In the genomic region with DNA sequence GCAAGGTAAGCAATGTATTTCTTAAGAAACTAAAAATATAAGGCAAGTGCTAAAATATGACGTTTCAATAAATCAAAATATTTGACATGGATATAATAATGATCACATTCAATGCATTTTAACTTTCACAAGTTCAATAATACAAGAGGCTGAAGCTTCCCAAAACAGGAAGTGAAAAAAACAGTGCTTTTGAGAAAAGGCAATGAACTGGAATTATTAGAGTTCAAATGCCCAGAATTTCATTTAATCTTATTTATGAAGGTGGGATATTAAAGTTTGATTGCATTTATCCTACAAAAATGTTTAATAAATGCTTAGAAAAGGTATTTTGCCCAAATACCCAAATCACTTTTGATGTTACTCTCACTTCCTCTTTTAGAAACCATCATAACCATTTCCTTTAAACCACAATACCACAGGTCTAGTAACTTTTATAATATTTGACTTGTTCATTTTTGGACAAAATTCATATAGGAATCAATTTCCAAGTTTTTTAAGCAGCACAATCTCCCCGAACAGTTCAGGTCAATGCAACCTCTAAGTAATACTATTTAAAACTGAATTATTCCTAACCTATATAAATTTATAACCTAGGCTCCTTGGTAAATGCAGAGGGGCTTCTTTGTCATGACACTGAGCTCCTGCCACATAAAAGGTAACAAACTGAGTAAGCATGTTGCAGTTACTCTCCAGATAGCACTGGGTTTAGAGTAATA, we compare ENCODE assay signal across 8 cellular contexts. TPM values are rescaled to one million over a fixed set of nuclear protein-coding genes. Genes with fewer than 3 reads are reported as not detected.
DNase-seq lines count a peak whose midpoint lies in the region; ATAC-seq and TF ChIP-seq lines count a peak whose summit lies in the region.

No MANE protein-coding gene starts in this region.

- H3K4me1 ChIP-seq in SK-N-SH (ENCODE audit: control insufficient read depth in 1 of 2, insufficient read depth in 2 of 2, low read depth in 1 of 2, low read length in 1 of 2) = peaks cover 25 to 32% of the 10 kb centered on the region in 2 experiments; a peak in 3 of 4 replicates
- peaks cover 2 to 61% (median 48%) of the 10 kb centered on the region in 5 donors for H3K4me1 ChIP-seq in subcutaneous abdominal adipose tissue (ENCODE audit: control insufficient read depth in 5 of 5, insufficient read depth in 5 of 5, low read length in 5 of 5)

- H4K20me1 ChIP-seq in SK-N-SH (ENCODE audit: insufficient read depth) = peaks cover 60% of the 10 kb centered on the region

- H3K36me3 ChIP-seq in SK-N-SH (replicated peaks in 1 of 2; ENCODE audit: control insufficient read depth in 1 of 2, insufficient read depth in 2 of 2, low read length in 1 of 2) = no peaks in the 10 kb centered on the region
- H3K36me3 ChIP-seq in subcutaneous abdominal adipose tissue (ENCODE audit: control insufficient read depth in 5 of 5, insufficient read depth in 5 of 5, low read length in 5 of 5) = no peaks in the 10 kb centered on the region

- CTCF ChIA-PET in SK-N-SH (lab: Yijun Ruan, JAX) = interaction anchor here (1.0 to 1.5 kb wide), 3 partner anchors 56 to 252 kb away, joined by 3 to 4 read pairs (median 4); no protein-coding TSS in a partner anchor

- H3K4me3 ChIP-seq in SK-N-SH (ENCODE audit: low read depth in 2 of 2, low read length in 1 of 2) (peak overlapping the region; percentile 71 to 79), fibroblast of pulmonary artery (replicated peaks; ENCODE audit: low read depth, low read length) (peak overlapping the region; percentile 86), subcutaneous abdominal adipose tissue (ENCODE audit: low read depth in 1 of 5, low read length in 5 of 5) (peak overlapping the region; percentile 80 to 87 (median 84))

- TF ChIP-seq RAD21 in SK-N-SH (IDR thresholded peaks at IDR 0.05; ENCODE audit: low read length) = no peak

- H3K79me2 ChIP-seq in SK-N-SH (ENCODE audit: insufficient read depth) = peaks cover 69% of the 10 kb centered on the region

- no peak for TF ChIP-seq EP300 in SK-N-SH (IDR thresholded peaks at IDR 0.05; ENCODE audit: borderline replicate concordance in 1 of 2, low read depth in 1 of 2, low read length in 1 of 2)

- H3K9me2 ChIP-seq in SK-N-SH = no peaks in the 10 kb centered on the region

- no peak for ATAC-seq in SK-N-SH treated with all-trans-retinoic acid at 6 μM for 48 hours
- ATAC-seq in HG02642 (IDR thresholded peaks at IDR 0.05; ENCODE audit: poor library complexity, unreplicated experiment) = peak; percentile 33
- ATAC-seq in activated CD4-positive, CD25-positive, alpha-beta regulatory T cell treated with anti-CD3 and anti-CD28 coated beads, Interleukin-2, amount 50 U/mL, for 24 hours = no peak

- H3K27me3 ChIP-seq in SK-N-SH (ENCODE audit: insufficient read depth) = no peaks in the 10 kb centered on the region
- H3K27me3 ChIP-seq in subcutaneous abdominal adipose tissue (ENCODE audit: control insufficient read depth in 5 of 5, insufficient read depth in 4 of 5, low read length in 5 of 5) = no peaks in the 10 kb centered on the region

- H3K9ac ChIP-seq in SK-N-SH (peak overlapping the region; percentile 95), subcutaneous abdominal adipose tissue (ENCODE audit: low read length in 5 of 5) (peak overlapping the region; percentile 28 to 92 (median 91))

- DNase-seq in SK-N-SH (no peak), NOMO-1 treated with dmso at 0.1 percent for 144 hours (lab: John Stamatoyannopoulos, UW; ENCODE audit: unreplicated experiment) (peak; percentile 17), fibroblast of pulmonary artery (ENCODE audit: low read depth) (no peak), NCI-H187 treated with DMSO at 0.1 percent for 48 hours (lab: John Stamatoyannopoulos, UW) (no peak)

- POLR2A ChIA-PET in SK-N-SH (lab: Yijun Ruan, JAX) = no interaction called here

- H3K9me3 ChIP-seq in SK-N-SH (no peaks in the 10 kb centered on the region), subcutaneous abdominal adipose tissue (ENCODE audit: control insufficient read depth in 5 of 5, low read length in 5 of 5) (no peaks in the 10 kb centered on the region)

- peaks cover 14% of the 10 kb centered on the region for H3F3A ChIP-seq in SK-N-SH (replicated peaks; ENCODE audit: insufficient read depth)

- peak overlapping the region; percentile 86 to 91 for H3K27ac ChIP-seq in SK-N-SH (ENCODE audit: low read depth in 2 of 2, low read length in 1 of 2)
- peak overlapping the region; percentile 96 for H3K27ac ChIP-seq in subcutaneous abdominal adipose tissue (ENCODE audit: low read depth, low read length)

- TF ChIP-seq CTCF in SK-N-SH (IDR thresholded peaks at IDR 0.05) (no peak), fibroblast of pulmonary artery (IDR thresholded peaks at IDR 0.05; ENCODE audit: low read length, missing control alignments) (no peak)

- WGBS in SK-N-SH (ENCODE audit: low lambda C conversion rate) = 13% methylated on average over 2 of the region's 2 CpGs

- no peak overlapping the region for H2AFZ ChIP-seq in SK-N-SH (ENCODE audit: low read depth)

- H3K4me2 ChIP-seq in SK-N-SH = peak overlapping the region; percentile 75

TF ChIP-seq in SK-N-SH, 30 proteins besides CTCF, POLR2A, EP300 and RAD21 (continues in another document):
- no peak for TF ChIP-seq JUND (IDR thresholded peaks at IDR 0.05)
- TF ChIP-seq, protein P1, sequence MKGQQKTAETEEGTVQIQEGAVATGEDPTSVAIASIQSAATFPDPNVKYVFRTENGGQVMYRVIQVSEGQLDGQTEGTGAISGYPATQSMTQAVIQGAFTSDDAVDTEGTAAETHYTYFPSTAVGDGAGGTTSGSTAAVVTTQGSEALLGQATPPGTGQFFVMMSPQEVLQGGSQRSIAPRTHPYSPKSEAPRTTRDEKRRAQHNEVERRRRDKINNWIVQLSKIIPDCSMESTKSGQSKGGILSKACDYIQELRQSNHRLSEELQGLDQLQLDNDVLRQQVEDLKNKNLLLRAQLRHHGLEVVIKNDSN (IDR thresholded peaks at IDR 0.05; ENCODE audit: borderline replicate concordance, low read depth) = no peak
- no peak for TF ChIP-seq RCOR1 (IDR thresholded peaks at IDR 0.05; ENCODE audit: low read length)
- no peak for TF ChIP-seq SIN3A (IDR thresholded peaks at IDR 0.05; ENCODE audit: borderline replicate concordance, low read depth, low read length)
- TF ChIP-seq, protein P2, sequence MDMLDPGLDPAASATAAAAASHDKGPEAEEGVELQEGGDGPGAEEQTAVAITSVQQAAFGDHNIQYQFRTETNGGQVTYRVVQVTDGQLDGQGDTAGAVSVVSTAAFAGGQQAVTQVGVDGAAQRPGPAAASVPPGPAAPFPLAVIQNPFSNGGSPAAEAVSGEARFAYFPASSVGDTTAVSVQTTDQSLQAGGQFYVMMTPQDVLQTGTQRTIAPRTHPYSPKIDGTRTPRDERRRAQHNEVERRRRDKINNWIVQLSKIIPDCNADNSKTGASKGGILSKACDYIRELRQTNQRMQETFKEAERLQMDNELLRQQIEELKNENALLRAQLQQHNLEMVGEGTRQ (IDR thresholded peaks at IDR 0.05; ENCODE audit: borderline replicate concordance, low read depth, low read length) = no peak
- no peak for TF ChIP-seq MXI1 (IDR thresholded peaks at IDR 0.05; ENCODE audit: low read depth, low read length)
- no peak for TF ChIP-seq CHD2 (IDR thresholded peaks at IDR 0.05; ENCODE audit: low read length, partially characterized antibody)
- TF ChIP-seq GABPA (IDR thresholded peaks at IDR 0.05; ENCODE audit: low read depth) = no peak
- TF ChIP-seq, protein P3, sequence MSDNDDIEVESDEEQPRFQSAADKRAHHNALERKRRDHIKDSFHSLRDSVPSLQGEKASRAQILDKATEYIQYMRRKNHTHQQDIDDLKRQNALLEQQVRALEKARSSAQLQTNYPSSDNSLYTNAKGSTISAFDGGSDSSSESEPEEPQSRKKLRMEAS (IDR thresholded peaks at IDR 0.05; ENCODE audit: low read depth) = no peak
- no peak for TF ChIP-seq TAF1 (IDR thresholded peaks at IDR 0.05; ENCODE audit: borderline replicate concordance, low read depth, low read length)

TF ChIP-seq in SK-N-SH treated with all-trans-retinoic acid at 6 μM for 48 hours, 23 proteins besides CTCF, POLR2A, EP300 and RAD21 (continues in another document):
- TF ChIP-seq ARNTL (CRISPR knock-in tag; IDR thresholded peaks at IDR 0.05; ENCODE audit: borderline replicate concordance, low read depth) (no peak), ZFP3 (CRISPR knock-in tag; IDR thresholded peaks at IDR 0.05) (no peak), PPARA (CRISPR knock-in tag; IDR thresholded peaks at IDR 0.05; ENCODE audit: borderline replicate concordance) (no peak), OSR1 (CRISPR knock-in tag; IDR thresholded peaks at IDR 0.05) (no peak), TSHZ2 (CRISPR knock-in tag; IDR thresholded peaks at IDR 0.05) (no peak), SNAI2 (CRISPR knock-in tag; IDR thresholded peaks at IDR 0.05) (no peak)

RNA-seq across cellular contexts. Expression of gene NCKAP1, which starts 2.1 kb away (rescaled TPM):
- 64.0 and 75.3 TPM in 2 replicates for polyA plus RNA-seq in SK-N-SH (2012; rRNA removed)
- polyA plus RNA-seq in SK-N-SH (2012; cell fraction: cytosol; rRNA removed) = 84.7 and 86.2 TPM in 2 replicates
- polyA plus RNA-seq in SK-N-SH (2012; cell fraction: nucleus; rRNA removed) = 24.2 and 67.0 TPM in 2 replicates

RNA-seq across cellular contexts. Expression of gene DUSP19, which starts 42.4 kb away (rescaled TPM):
- 0.85 and 1.4 TPM in 2 replicates for polyA plus RNA-seq in SK-N-SH (2012; rRNA removed)
- polyA plus RNA-seq in SK-N-SH (2012; cell fraction: cytosol; rRNA removed) = 1.4 and 1.7 TPM in 2 replicates
- polyA plus RNA-seq in SK-N-SH (2012; cell fraction: nucleus; rRNA removed) = 0.43 and 0.67 TPM in 2 replicates
